25 cellular contexts compared by ENCODE assay signal in the genomic region with DNA sequence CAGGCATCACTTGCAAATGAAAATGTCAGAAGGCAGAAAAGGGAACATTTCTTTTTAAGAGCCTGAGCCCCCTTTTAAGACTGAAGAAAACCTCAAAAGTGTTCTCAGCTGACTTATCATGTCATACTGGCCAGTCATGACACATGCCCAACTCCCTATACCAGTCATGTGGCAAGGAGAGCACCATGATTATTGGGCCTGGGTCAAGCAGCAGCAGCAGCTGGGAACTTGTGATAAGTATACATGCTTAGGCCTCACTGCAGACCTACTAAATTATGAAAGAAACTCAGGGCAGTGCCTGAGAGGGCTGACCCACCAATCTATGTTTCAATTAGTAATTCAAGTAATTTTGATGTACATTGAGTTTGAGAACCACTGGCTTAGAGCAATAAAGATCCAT. TPM values are rescaled to one million over a fixed set of nuclear protein-coding genes. Genes with fewer than 3 reads are reported as not detected.
DNase-seq lines count a peak whose midpoint lies in the region; ATAC-seq, FAIRE-seq and TF ChIP-seq lines count a peak whose summit lies in the region.
"Had no signal": no experiment of that assay in that cellular context is flagged by ENCODE, and none has a peak within 500 bp of the region (broad histone marks: within the 10 kb centered on the region; RNA-seq: fewer than 3 reads in every experiment).

No MANE protein-coding gene starts in this region.

- no peak overlapping the region for H3K4me3 ChIP-seq in endodermal cell (ENCODE audit: low read length)
- H3K4me3 ChIP-seq: BLaER1 treated with 17β-estradiol and CSF1 and Interleukin-3, amounts not matched to agents 10 nM and 100 nM; dorsolateral prefrontal cortex; GM23338; lower lobe of right lung; SJSA1; vagina had no signal

- peaks cover 3 to 6% of the 10 kb centered on the region in 2 donors for H3K36me3 Mint-ChIP-seq in activated T-cell treated with anti-CD3 and anti-CD28 coated beads, Interleukin-2, amount 50 U/mL, for 72 hours (ENCODE audit: insufficient read depth in 2 of 2)
- H3K36me3 Mint-ChIP-seq in activated T-cell treated with anti-CD3 and anti-CD28 coated beads, Interleukin-2, amount 50 U/mL, for 4 hours (ENCODE audit: insufficient read depth), result peaks cover 16% of the 10 kb centered on the region
- H3K36me3 Mint-ChIP-seq in endodermal cell (ENCODE audit: low read depth), result peaks cover 6% of the 10 kb centered on the region
- peaks cover 26% of the 10 kb centered on the region for H3K36me3 Mint-ChIP-seq in stimulated activated effector memory CD8-positive, alpha-beta T cell treated with anti-CD3 and anti-CD28 coated beads, Interleukin-12 subunit alpha, Interleukin-12 subunit beta, amount 100 ng/mL, for 72 hours

- TF ChIP-seq CTCF in endodermal cell (conservative IDR thresholded peaks at IDR 0.05), result no peak

- DNase-seq in activated T-cell treated with anti-CD3 and anti-CD28 coated beads, Interleukin-2, amount 50 U/mL, for 72 hours, result no peak
- DNase-seq in activated T-cell treated with anti-CD3 and anti-CD28 coated beads, Interleukin-2, amount 50 U/mL, for 4 hours, result no peak
- DNase-seq in OCI-M2 (lab: John Stamatoyannopoulos, UW; ENCODE audit: unreplicated experiment), result peak; percentile 65
- no peak for DNase-seq in endodermal cell
- no peak for DNase-seq in stimulated activated effector memory CD8-positive, alpha-beta T cell treated with anti-CD3 and anti-CD28 coated beads, Interleukin-12 subunit alpha, Interleukin-12 subunit beta, amount 100 ng/mL, for 72 hours (ENCODE audit: low spot score in 2 of 2)
- no peak for DNase-seq in T-helper 1 cell
- DNase-seq in H54 (ENCODE audit: insufficient read length, low spot score), result no peak
- DNase-seq: activated CD4-positive, CD25-positive, alpha-beta regulatory T cell treated with anti-CD3 and anti-CD28 coated beads, Interleukin-2, amount 50 U/mL, for 72 hours; activated CD8-positive, alpha-beta memory T cell treated with anti-CD3 and anti-CD28 coated beads, Interleukin-2, amount 10 ng/mL, durations not matched to agents 7 days and 5 days; activated effector memory CD4-positive, alpha-beta T cell treated with Interleukin-2 at 50 U/mL for 16 hours; caudate nucleus; dorsolateral prefrontal cortex; foreskin melanocyte; hypothalamus; islet precursor cell; KBM-7; lower lobe of right lung; NCI-H2029; T-helper 9 cell had no signal

- no peaks in the 10 kb centered on the region for H3K27me3 Mint-ChIP-seq in activated T-cell treated with anti-CD3 and anti-CD28 coated beads, Interleukin-2, amount 50 U/mL, for 72 hours (ENCODE audit: low read depth)
- H3K27me3 Mint-ChIP-seq in activated T-cell treated with anti-CD3 and anti-CD28 coated beads, Interleukin-2, amount 50 U/mL, for 4 hours (ENCODE audit: low read depth), result no peaks in the 10 kb centered on the region
- peaks cover 7% of the 10 kb centered on the region for H3K27me3 Mint-ChIP-seq in endodermal cell (ENCODE audit: insufficient read depth)
- H3K27me3 Mint-ChIP-seq: activated CD8-positive, alpha-beta memory T cell treated with anti-CD3 and anti-CD28 coated beads, Interleukin-2, amount 10 ng/mL, durations not matched to agents 7 days and 5 days had no signal

- H3K9me3 Mint-ChIP-seq in activated T-cell treated with anti-CD3 and anti-CD28 coated beads, Interleukin-2, amount 50 U/mL, for 72 hours, result no peaks in the 10 kb centered on the region
- H3K9me3 Mint-ChIP-seq in activated T-cell treated with anti-CD3 and anti-CD28 coated beads, Interleukin-2, amount 50 U/mL, for 4 hours, result no peaks in the 10 kb centered on the region
- H3K9me3 Mint-ChIP-seq in endodermal cell, result no peaks in the 10 kb centered on the region
- H3K9me3 Mint-ChIP-seq in stimulated activated effector memory CD8-positive, alpha-beta T cell treated with anti-CD3 and anti-CD28 coated beads, Interleukin-12 subunit alpha, Interleukin-12 subunit beta, amount 100 ng/mL, for 72 hours, result no peaks in the 10 kb centered on the region
- H3K9me3 Mint-ChIP-seq: GM23338 had no signal

- ATAC-seq in activated T-cell treated with anti-CD3 and anti-CD28 coated beads, Interleukin-2, amount 50 U/mL, for 72 hours (replicated peaks in 1 of 2), result peak in 1 of 2 donors; percentile 47
- no peak for ATAC-seq in activated T-cell treated with anti-CD3 and anti-CD28 coated beads, Interleukin-2, amount 50 U/mL, for 4 hours
- peak; percentile 60 for ATAC-seq in stimulated activated effector memory CD8-positive, alpha-beta T cell treated with anti-CD3 and anti-CD28 coated beads, Interleukin-12 subunit alpha, Interleukin-12 subunit beta, amount 100 ng/mL, for 72 hours
- no peak for ATAC-seq in HG03159 (IDR thresholded peaks at IDR 0.05; ENCODE audit: unreplicated experiment)
- ATAC-seq: activated CD8-positive, alpha-beta memory T cell treated with anti-CD3 and anti-CD28 coated beads, Interleukin-2, amount 10 ng/mL, durations not matched to agents 7 days and 5 days; GM23338; lower lobe of right lung; Panc1 had no signal

- H3K27ac ChIP-seq in endodermal cell (ENCODE audit: low read depth, low read length), result no peak overlapping the region
- H3K27ac ChIP-seq: BLaER1 treated with 17β-estradiol and CSF1 and Interleukin-3, amounts not matched to agents 10 nM and 100 nM; dorsolateral prefrontal cortex; lower lobe of right lung; SJSA1; vagina had no signal

- H3K27ac Mint-ChIP-seq in activated T-cell treated with anti-CD3 and anti-CD28 coated beads, Interleukin-2, amount 50 U/mL, for 72 hours, result peak overlapping the region; percentile 31
- peak overlapping the region; percentile 4 for H3K27ac Mint-ChIP-seq in endodermal cell
- H3K27ac Mint-ChIP-seq in stimulated activated effector memory CD8-positive, alpha-beta T cell treated with anti-CD3 and anti-CD28 coated beads, Interleukin-12 subunit alpha, Interleukin-12 subunit beta, amount 100 ng/mL, for 72 hours, result peak overlapping the region; percentile 77
- H3K27ac Mint-ChIP-seq: activated CD8-positive, alpha-beta memory T cell treated with anti-CD3 and anti-CD28 coated beads, Interleukin-2, amount 10 ng/mL, durations not matched to agents 7 days and 5 days; GM23338 had no signal

- H3K27me3 ChIP-seq in endodermal cell (ENCODE audit: control insufficient read depth, insufficient read depth, low read length, poor library complexity, severe bottlenecking), result peaks cover 38% of the 10 kb centered on the region
- H3K27me3 ChIP-seq: BLaER1 treated with 17β-estradiol and CSF1 and Interleukin-3, amounts not matched to agents 10 nM and 100 nM; dorsolateral prefrontal cortex; SJSA1; vagina had no signal

- H3K4me3 Mint-ChIP-seq in activated T-cell treated with anti-CD3 and anti-CD28 coated beads, Interleukin-2, amount 50 U/mL, for 72 hours, result no peak overlapping the region
- H3K4me3 Mint-ChIP-seq in activated T-cell treated with anti-CD3 and anti-CD28 coated beads, Interleukin-2, amount 50 U/mL, for 4 hours, result no peak overlapping the region
- no peak overlapping the region for H3K4me3 Mint-ChIP-seq in endodermal cell
- H3K4me3 Mint-ChIP-seq in stimulated activated effector memory CD8-positive, alpha-beta T cell treated with anti-CD3 and anti-CD28 coated beads, Interleukin-12 subunit alpha, Interleukin-12 subunit beta, amount 100 ng/mL, for 72 hours, result no peak overlapping the region
- H3K4me3 Mint-ChIP-seq: activated CD8-positive, alpha-beta memory T cell treated with anti-CD3 and anti-CD28 coated beads, Interleukin-2, amount 10 ng/mL, durations not matched to agents 7 days and 5 days; GM23338 had no signal

- no peak for FAIRE-seq in H54 (lab: Jason Lieb, UNC)

- no peak for TF ChIP-seq POLR2A in H54 (IDR thresholded peaks at IDR 0.05; ENCODE audit: low read depth, low read length)

- H3K9me3 ChIP-seq in endodermal cell (ENCODE audit: control insufficient read depth, low read length), result peaks cover under 1% of the 10 kb centered on the region
- H3K9me3 ChIP-seq: lower lobe of right lung, SJSA1, vagina had no signal

- H3K36me3 ChIP-seq in endodermal cell (ENCODE audit: control insufficient read depth, insufficient read depth, low read length), result peaks cover 12% of the 10 kb centered on the region
- H3K36me3 ChIP-seq: vagina had no signal

- H3K4me1 Mint-ChIP-seq in activated T-cell treated with anti-CD3 and anti-CD28 coated beads, Interleukin-2, amount 50 U/mL, for 72 hours (ENCODE audit: low read depth), result peaks cover 62% of the 10 kb centered on the region
- H3K4me1 Mint-ChIP-seq in activated T-cell treated with anti-CD3 and anti-CD28 coated beads, Interleukin-2, amount 50 U/mL, for 4 hours (ENCODE audit: low read depth), result peaks cover 70% of the 10 kb centered on the region
- H3K4me1 Mint-ChIP-seq in endodermal cell, result peaks cover 9% of the 10 kb centered on the region
- H3K4me1 Mint-ChIP-seq in stimulated activated effector memory CD8-positive, alpha-beta T cell treated with anti-CD3 and anti-CD28 coated beads, Interleukin-12 subunit alpha, Interleukin-12 subunit beta, amount 100 ng/mL, for 72 hours, result peaks cover 51% of the 10 kb centered on the region

- H3K4me1 ChIP-seq in endodermal cell (ENCODE audit: control insufficient read depth, insufficient read depth, low read length), result peaks cover 16% of the 10 kb centered on the region
- H3K4me1 ChIP-seq: SJSA1 had no signal

- no peak overlapping the region for H3K9ac ChIP-seq in endodermal cell (ENCODE audit: extremely low read depth, low read length, poor library complexity, severe bottlenecking)
- H3K9ac ChIP-seq: BLaER1 treated with 17β-estradiol and CSF1 and Interleukin-3, amounts not matched to agents 10 nM and 100 nM had no signal

RNA-seq across cellular contexts. Expression of a gene that starts 8.6 kb away (rescaled TPM):
- 10 to 100 TPM; 85.2 to 96.6 TPM for total RNA-seq in activated T-cell treated with anti-CD3 and anti-CD28 coated beads, Interleukin-2, amount 50 U/mL, for 72 hours
- 10 to 100 TPM; 60.8 to 75.0 (median 61.1) TPM for total RNA-seq in activated T-cell treated with anti-CD3 and anti-CD28 coated beads, Interleukin-2, amount 50 U/mL, for 4 hours
- total RNA-seq in endodermal cell, result 10 to 100 TPM; 79.4 to 92.0 TPM
- 41.1 TPM for polyA plus RNA-seq in endodermal cell (2013, experiment 1 of 2)
- polyA plus RNA-seq in endodermal cell (2013, experiment 2 of 2), result 47.7 TPM

RNA-seq across cellular contexts. Expression of a gene that starts 8.9 kb away (rescaled TPM):
- total RNA-seq in activated T-cell treated with anti-CD3 and anti-CD28 coated beads, Interleukin-2, amount 50 U/mL, for 72 hours, result 10 to 100 TPM; 45.4 to 51.7 TPM
- total RNA-seq in activated T-cell treated with anti-CD3 and anti-CD28 coated beads, Interleukin-2, amount 50 U/mL, for 4 hours, result 100 to 1,000 TPM in 1 of 3 donors, 10 to 100 TPM in 2; 87.3 to 108 (median 87.8) TPM
- 10 to 100 TPM; 33.0 to 40.6 TPM for total RNA-seq in endodermal cell
- 32.7 TPM for polyA plus RNA-seq in endodermal cell (2013, experiment 1 of 2)
- 33.8 TPM for polyA plus RNA-seq in endodermal cell (2013, experiment 2 of 2)

RNA-seq across cellular contexts. Expression of a gene that starts 37.2 kb away (rescaled TPM):
- 10 to 100 TPM; 22.7 to 32.1 TPM for total RNA-seq in activated T-cell treated with anti-CD3 and anti-CD28 coated beads, Interleukin-2, amount 50 U/mL, for 72 hours
- total RNA-seq in activated T-cell treated with anti-CD3 and anti-CD28 coated beads, Interleukin-2, amount 50 U/mL, for 4 hours, result 10 to 100 TPM; 21.4 to 29.3 (median 29.3) TPM
- 10 to 100 TPM in 1 of 2 donors, 1 to 10 TPM in 1; 8.6 to 11.0 TPM for total RNA-seq in endodermal cell
- polyA plus RNA-seq in endodermal cell (2013, experiment 1 of 2), result 5.3 TPM
- polyA plus RNA-seq in endodermal cell (2013, experiment 2 of 2), result 6.1 TPM

RNA-seq across cellular contexts. Expression of a gene that starts 53.8 kb away (rescaled TPM):
- total RNA-seq in activated T-cell treated with anti-CD3 and anti-CD28 coated beads, Interleukin-2, amount 50 U/mL, for 72 hours, result 10 to 100 TPM; 49.1 to 49.7 TPM
- 10 to 100 TPM; 50.5 to 61.4 (median 58.0) TPM for total RNA-seq in activated T-cell treated with anti-CD3 and anti-CD28 coated beads, Interleukin-2, amount 50 U/mL, for 4 hours
- total RNA-seq in endodermal cell, result 10 to 100 TPM; 52.8 to 53.0 TPM
- 31.7 TPM for polyA plus RNA-seq in endodermal cell (2013, experiment 1 of 2)
- polyA plus RNA-seq in endodermal cell (2013, experiment 2 of 2), result 30.3 TPM

Comparison
In these comparisons a context has a peak if more than half of its experiments do, and no peak if none do; other contexts are left out.
1. H3K27ac Mint-ChIP-seq: peak in every context shown above with its lines; median percentile 77 in stimulated activated effector memory CD8-positive, alpha-beta T cell treated with anti-CD3 and anti-CD28 coated beads, Interleukin-12 subunit alpha, Interleukin-12 subunit beta, amount 100 ng/mL, for 72 hours; 31 in activated T-cell treated with anti-CD3 and anti-CD28 coated beads, Interleukin-2, amount 50 U/mL, for 72 hours; 4 in endodermal cell.